Comparison of ENCODE assay signal across 8 cellular contexts in the genomic region with DNA sequence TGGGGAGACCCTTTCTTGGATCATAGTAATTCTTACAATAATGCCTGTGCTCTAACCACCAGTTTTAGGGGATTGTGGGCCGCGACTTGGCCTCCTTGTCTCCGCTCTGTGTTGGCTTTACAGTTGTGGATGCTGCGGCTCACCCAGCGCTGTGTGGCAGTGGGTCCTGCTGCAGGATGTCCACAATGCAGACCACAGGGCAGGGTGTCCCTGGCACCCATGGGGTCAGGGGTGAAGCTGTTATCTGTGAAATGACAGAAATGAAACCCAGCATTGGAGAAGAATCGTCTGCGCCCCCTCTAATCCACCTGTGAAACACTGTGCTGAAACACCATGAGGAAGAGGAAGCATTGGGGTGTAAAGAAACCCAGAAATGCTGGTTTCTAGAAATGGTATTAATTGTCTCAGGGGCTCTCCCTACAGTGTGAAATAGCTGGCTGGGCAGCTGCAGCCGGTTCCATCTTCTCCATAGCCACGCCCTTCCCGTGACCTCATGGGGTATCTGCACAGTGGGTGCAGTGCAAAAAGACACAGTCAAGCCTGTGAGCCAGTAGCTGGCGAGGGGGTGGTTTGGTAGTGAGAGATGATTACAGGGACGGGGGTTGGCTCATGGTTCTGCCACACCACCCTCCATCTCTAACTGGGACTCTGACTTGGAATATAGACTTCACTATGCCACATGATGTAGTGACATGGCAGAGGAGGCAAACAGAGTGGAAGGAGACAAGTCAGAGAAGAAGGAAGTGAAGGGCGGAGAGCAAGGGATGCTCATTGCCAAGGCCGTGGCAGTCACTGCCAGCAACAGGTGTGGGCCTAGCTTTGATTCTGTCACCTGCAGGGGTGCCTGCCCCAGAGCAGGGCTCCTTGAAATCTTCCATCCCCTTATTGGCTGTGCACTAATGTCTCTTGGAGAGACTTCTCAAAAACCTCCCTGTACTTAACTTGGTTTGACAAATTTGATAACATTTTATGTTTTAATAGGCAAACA. TPM values are rescaled to one million over a fixed set of nuclear protein-coding genes. Genes with fewer than 3 reads are reported as not detected.
DNase-seq lines count a peak whose midpoint lies in the region; ATAC-seq and TF ChIP-seq lines count a peak whose summit lies in the region.

No MANE protein-coding gene starts in this region.

- H3K9me3 ChIP-seq in breast epithelium (no peaks in the 10 kb centered on the region), testis (no peaks in the 10 kb centered on the region)

- no peaks in the 10 kb centered on the region for H3K9me3 Mint-ChIP-seq in stimulated activated effector memory CD8-positive, alpha-beta T cell treated with anti-CD3 and anti-CD28 coated beads, Interleukin-12 subunit alpha, Interleukin-12 subunit beta, amount 100 ng/mL, for 72 hours

- peaks cover 39% of the 10 kb centered on the region for H3K36me3 Mint-ChIP-seq in stimulated activated effector memory CD8-positive, alpha-beta T cell treated with anti-CD3 and anti-CD28 coated beads, Interleukin-12 subunit alpha, Interleukin-12 subunit beta, amount 100 ng/mL, for 72 hours

- intact Hi-C loops in breast epithelium (cut with DNase I; ENCODE audit: low total_unique reads): no loop called here
- intact Hi-C loops in testis (cut with DNase I; ENCODE audit: low total_unique reads): no loop called here

- DNase-seq in SIG-M5 treated with dmso at 0.1 percent for 504 hours (lab: John Stamatoyannopoulos, UW; ENCODE audit: unreplicated experiment) (peak; percentile 79), coronary artery (ENCODE audit: low spot score) (peak; percentile 45), UCSD-AML1 (lab: John Stamatoyannopoulos, UW; ENCODE audit: unreplicated experiment) (no peak), breast epithelium (ENCODE audit: low spot score in 2 of 2) (no peak), testis (no peak)
- peak in 1 of 2 donors; percentile 84 for DNase-seq in stimulated activated effector memory CD8-positive, alpha-beta T cell treated with anti-CD3 and anti-CD28 coated beads, Interleukin-12 subunit alpha, Interleukin-12 subunit beta, amount 100 ng/mL, for 72 hours (ENCODE audit: low spot score in 2 of 2)

- no peak for TF ChIP-seq CTCF in coronary artery (IDR thresholded peaks at IDR 0.05)
- TF ChIP-seq CTCF in breast epithelium (IDR thresholded peaks at IDR 0.05): no peak
- no peak for TF ChIP-seq CTCF in testis (IDR thresholded peaks at IDR 0.05)

- H3K27ac ChIP-seq in coronary artery: peak overlapping the region in 1 of 2 donors; percentile 13
- peak overlapping the region in 1 of 2 donors; percentile 32 for H3K27ac ChIP-seq in breast epithelium
- no peak overlapping the region for H3K27ac ChIP-seq in testis

- ATAC-seq in GM18868 (IDR thresholded peaks at IDR 0.05; ENCODE audit: unreplicated experiment) (peak; percentile 65), HG02763 (IDR thresholded peaks at IDR 0.05; ENCODE audit: unreplicated experiment) (peak; percentile 65)
- ATAC-seq in stimulated activated effector memory CD8-positive, alpha-beta T cell treated with anti-CD3 and anti-CD28 coated beads, Interleukin-12 subunit alpha, Interleukin-12 subunit beta, amount 100 ng/mL, for 72 hours: peak; percentile 80

- peak overlapping the region; percentile 86 for H3K27ac Mint-ChIP-seq in stimulated activated effector memory CD8-positive, alpha-beta T cell treated with anti-CD3 and anti-CD28 coated beads, Interleukin-12 subunit alpha, Interleukin-12 subunit beta, amount 100 ng/mL, for 72 hours

- TF ChIP-seq POLR2A in breast epithelium (IDR thresholded peaks at IDR 0.05): no peak
- no peak for TF ChIP-seq POLR2A in testis (IDR thresholded peaks at IDR 0.05)

- H3K36me3 ChIP-seq in breast epithelium: no peaks in the 10 kb centered on the region
- no peaks in the 10 kb centered on the region for H3K36me3 ChIP-seq in testis (ENCODE audit: low read depth, missing control alignments)

- peaks cover 92% of the 10 kb centered on the region for H3K4me1 Mint-ChIP-seq in stimulated activated effector memory CD8-positive, alpha-beta T cell treated with anti-CD3 and anti-CD28 coated beads, Interleukin-12 subunit alpha, Interleukin-12 subunit beta, amount 100 ng/mL, for 72 hours

- WGBS in testis, 2 donors: 89 to 90% methylated on average over 14 of the region's 14 CpGs

- H3K27me3 ChIP-seq in breast epithelium: no peaks in the 10 kb centered on the region
- no peaks in the 10 kb centered on the region for H3K27me3 ChIP-seq in testis

- H3K4me1 ChIP-seq in breast epithelium (no peaks in the 10 kb centered on the region), testis (peaks cover 6% of the 10 kb centered on the region)

- H3K4me3 Mint-ChIP-seq in stimulated activated effector memory CD8-positive, alpha-beta T cell treated with anti-CD3 and anti-CD28 coated beads, Interleukin-12 subunit alpha, Interleukin-12 subunit beta, amount 100 ng/mL, for 72 hours: peak overlapping the region; percentile 63

- no peak overlapping the region for H3K4me3 ChIP-seq in coronary artery
- no peak overlapping the region for H3K4me3 ChIP-seq in breast epithelium
- H3K4me3 ChIP-seq in testis: no peak overlapping the region

RNA-seq across cellular contexts. Expression of a gene that starts 16.2 kb away (rescaled TPM):
- total RNA-seq in breast epithelium (10 to 100 TPM; 22.6 to 35.4 (median 25.8) TPM), testis (10 to 100 TPM; 35.6 to 42.9 TPM)
- 13.3 TPM for polyA plus RNA-seq in testis (ENCODE audit: insufficient read depth, low read depth, low replicate concordance)

Comparison
In these comparisons a context has a peak if more than half of its experiments do, and no peak if none do; other contexts are left out.
1. DNase-seq: peak in SIG-M5 treated with dmso at 0.1 percent for 504 hours (single experiment) and coronary artery (single experiment); none in UCSD-AML1 (single experiment), breast epithelium (0 of 2) and testis (single experiment).
2. Peak in every context shown above with its lines, with median percentiles within 50 percentile points of each other: ATAC-seq.